ENCODE assay signal across 1 cellular context in genomic region chr19:29805026-29805925, GRCh38.
A peak's percentile ranks its signal among the peaks of the same experiment; 100 is the strongest.
TF ChIP-seq lines count a peak whose summit lies in the region.

No MANE protein-coding gene starts in this region.

TF ChIP-seq in HepG2, 621 proteins besides CTCF, POLR2A, EP300 and RAD21 (continued from another document):
- TF ChIP-seq HMGXB4 (CRISPR knock-in tag; IDR thresholded peaks at IDR 0.05; ENCODE audit: borderline replicate concordance in 1 of 2, low read depth in 1 of 2): 0 out of 4 replicates have a peak, but pooled peaks of 1 of the 2 experiments have one; percentile 29
- TF ChIP-seq SOX6 (IDR thresholded peaks at IDR 0.05): no peak
- no peak for TF ChIP-seq SOX6 (CRISPR knock-in tag; IDR thresholded peaks at IDR 0.05)
- no peak for TF ChIP-seq HNRNPLL (IDR thresholded peaks at IDR 0.05; ENCODE audit: low read depth, low read length, poor library complexity, severe bottlenecking)
- TF ChIP-seq KLF13 (CRISPR knock-in tag; IDR thresholded peaks at IDR 0.05): no peak
- no peak; the same call in 1 of the 2 replicates for TF ChIP-seq SOX13 (IDR thresholded peaks at IDR 0.05)
- TF ChIP-seq SOX13 (CRISPR knock-in tag; conservative IDR thresholded peaks at IDR 0.05 in 1 of 2, IDR thresholded peaks at IDR 0.05 in 1 of 2): peak in 1 of 2 experiments; percentile 37; a peak in 2 of 4 replicates
- 0 out of 2 replicates have a peak, but pooled peaks have one; percentile 9 for TF ChIP-seq FOXP4 (CRISPR knock-in tag; IDR thresholded peaks at IDR 0.05)
- TF ChIP-seq, protein P1, sequence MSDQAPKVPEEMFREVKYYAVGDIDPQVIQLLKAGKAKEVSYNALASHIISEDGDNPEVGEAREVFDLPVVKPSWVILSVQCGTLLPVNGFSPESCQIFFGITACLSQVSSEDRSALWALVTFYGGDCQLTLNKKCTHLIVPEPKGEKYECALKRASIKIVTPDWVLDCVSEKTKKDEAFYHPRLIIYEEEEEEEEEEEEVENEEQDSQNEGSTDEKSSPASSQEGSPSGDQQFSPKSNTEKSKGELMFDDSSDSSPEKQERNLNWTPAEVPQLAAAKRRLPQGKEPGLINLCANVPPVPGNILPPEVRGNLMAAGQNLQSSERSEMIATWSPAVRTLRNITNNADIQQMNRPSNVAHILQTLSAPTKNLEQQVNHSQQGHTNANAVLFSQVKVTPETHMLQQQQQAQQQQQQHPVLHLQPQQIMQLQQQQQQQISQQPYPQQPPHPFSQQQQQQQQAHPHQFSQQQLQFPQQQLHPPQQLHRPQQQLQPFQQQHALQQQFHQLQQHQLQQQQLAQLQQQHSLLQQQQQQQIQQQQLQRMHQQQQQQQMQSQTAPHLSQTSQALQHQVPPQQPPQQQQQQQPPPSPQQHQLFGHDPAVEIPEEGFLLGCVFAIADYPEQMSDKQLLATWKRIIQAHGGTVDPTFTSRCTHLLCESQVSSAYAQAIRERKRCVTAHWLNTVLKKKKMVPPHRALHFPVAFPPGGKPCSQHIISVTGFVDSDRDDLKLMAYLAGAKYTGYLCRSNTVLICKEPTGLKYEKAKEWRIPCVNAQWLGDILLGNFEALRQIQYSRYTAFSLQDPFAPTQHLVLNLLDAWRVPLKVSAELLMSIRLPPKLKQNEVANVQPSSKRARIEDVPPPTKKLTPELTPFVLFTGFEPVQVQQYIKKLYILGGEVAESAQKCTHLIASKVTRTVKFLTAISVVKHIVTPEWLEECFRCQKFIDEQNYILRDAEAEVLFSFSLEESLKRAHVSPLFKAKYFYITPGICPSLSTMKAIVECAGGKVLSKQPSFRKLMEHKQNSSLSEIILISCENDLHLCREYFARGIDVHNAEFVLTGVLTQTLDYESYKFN (CRISPR knock-in tag; conservative IDR thresholded peaks at IDR 0.05): 0 out of 2 replicates have a peak, but pooled peaks have one; percentile 12
- TF ChIP-seq, protein P2, sequence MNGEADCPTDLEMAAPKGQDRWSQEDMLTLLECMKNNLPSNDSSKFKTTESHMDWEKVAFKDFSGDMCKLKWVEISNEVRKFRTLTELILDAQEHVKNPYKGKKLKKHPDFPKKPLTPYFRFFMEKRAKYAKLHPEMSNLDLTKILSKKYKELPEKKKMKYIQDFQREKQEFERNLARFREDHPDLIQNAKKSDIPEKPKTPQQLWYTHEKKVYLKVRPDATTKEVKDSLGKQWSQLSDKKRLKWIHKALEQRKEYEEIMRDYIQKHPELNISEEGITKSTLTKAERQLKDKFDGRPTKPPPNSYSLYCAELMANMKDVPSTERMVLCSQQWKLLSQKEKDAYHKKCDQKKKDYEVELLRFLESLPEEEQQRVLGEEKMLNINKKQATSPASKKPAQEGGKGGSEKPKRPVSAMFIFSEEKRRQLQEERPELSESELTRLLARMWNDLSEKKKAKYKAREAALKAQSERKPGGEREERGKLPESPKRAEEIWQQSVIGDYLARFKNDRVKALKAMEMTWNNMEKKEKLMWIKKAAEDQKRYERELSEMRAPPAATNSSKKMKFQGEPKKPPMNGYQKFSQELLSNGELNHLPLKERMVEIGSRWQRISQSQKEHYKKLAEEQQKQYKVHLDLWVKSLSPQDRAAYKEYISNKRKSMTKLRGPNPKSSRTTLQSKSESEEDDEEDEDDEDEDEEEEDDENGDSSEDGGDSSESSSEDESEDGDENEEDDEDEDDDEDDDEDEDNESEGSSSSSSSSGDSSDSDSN (CRISPR knock-in tag; IDR thresholded peaks at IDR 0.05): 0 out of 2 replicates have a peak, but pooled peaks have one; percentile 24
